In the genomic region with DNA sequence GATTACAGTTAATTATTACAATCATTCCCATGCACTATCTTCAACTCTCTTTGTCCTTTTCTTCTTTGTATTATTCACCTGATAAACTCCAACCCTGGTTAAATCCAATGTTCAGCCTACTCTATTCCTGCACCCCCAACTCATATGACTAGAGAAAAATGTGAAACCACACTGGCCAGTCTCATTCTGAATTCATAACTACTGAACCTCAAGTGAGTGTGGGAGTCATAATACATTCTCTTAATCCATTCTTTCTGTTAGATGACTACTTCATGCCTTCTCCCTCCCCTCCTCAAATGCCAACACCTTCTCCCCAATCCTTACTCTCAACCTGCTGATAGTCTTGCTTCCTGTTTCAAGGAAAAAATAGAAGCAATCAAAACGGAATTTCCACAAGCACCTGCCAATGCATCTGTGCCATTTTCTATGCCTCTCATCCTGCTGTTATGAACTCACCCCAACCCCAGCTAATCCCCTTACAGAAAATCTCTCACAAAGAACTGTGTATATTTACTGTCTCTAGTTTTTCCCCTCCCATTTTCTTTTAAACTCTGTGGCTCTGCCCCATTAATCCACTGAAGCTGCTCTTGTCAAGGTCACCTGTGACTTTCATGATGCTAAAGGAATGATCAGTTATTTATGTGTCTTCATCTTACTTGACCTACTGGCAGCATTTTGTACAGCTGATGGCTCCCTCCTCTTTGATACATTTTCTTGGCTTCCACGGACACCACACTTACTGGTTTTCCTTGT, we compare ENCODE assay signal across 1 cellular context.
TF ChIP-seq lines count a peak whose summit lies in the region.

No MANE protein-coding gene starts in this region.

TF ChIP-seq in HepG2, 621 proteins besides CTCF, POLR2A, EP300 and RAD21 (continued from another document):
- TF ChIP-seq, protein P1, sequence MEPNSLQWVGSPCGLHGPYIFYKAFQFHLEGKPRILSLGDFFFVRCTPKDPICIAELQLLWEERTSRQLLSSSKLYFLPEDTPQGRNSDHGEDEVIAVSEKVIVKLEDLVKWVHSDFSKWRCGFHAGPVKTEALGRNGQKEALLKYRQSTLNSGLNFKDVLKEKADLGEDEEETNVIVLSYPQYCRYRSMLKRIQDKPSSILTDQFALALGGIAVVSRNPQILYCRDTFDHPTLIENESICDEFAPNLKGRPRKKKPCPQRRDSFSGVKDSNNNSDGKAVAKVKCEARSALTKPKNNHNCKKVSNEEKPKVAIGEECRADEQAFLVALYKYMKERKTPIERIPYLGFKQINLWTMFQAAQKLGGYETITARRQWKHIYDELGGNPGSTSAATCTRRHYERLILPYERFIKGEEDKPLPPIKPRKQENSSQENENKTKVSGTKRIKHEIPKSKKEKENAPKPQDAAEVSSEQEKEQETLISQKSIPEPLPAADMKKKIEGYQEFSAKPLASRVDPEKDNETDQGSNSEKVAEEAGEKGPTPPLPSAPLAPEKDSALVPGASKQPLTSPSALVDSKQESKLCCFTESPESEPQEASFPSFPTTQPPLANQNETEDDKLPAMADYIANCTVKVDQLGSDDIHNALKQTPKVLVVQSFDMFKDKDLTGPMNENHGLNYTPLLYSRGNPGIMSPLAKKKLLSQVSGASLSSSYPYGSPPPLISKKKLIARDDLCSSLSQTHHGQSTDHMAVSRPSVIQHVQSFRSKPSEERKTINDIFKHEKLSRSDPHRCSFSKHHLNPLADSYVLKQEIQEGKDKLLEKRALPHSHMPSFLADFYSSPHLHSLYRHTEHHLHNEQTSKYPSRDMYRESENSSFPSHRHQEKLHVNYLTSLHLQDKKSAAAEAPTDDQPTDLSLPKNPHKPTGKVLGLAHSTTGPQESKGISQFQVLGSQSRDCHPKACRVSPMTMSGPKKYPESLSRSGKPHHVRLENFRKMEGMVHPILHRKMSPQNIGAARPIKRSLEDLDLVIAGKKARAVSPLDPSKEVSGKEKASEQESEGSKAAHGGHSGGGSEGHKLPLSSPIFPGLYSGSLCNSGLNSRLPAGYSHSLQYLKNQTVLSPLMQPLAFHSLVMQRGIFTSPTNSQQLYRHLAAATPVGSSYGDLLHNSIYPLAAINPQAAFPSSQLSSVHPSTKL (CRISPR knock-in tag; IDR thresholded peaks at IDR 0.05), result peak; percentile 33; the same call in 1 of the 2 replicates
- TF ChIP-seq TCF7 (IDR thresholded peaks at IDR 0.05; ENCODE audit: low read depth), result peak; percentile 35; the same call in 1 of the 2 replicates
- peak; percentile 32; the same call in 1 of the 2 replicates for TF ChIP-seq BCL6 (CRISPR knock-in tag; IDR thresholded peaks at IDR 0.05)
- no peak for TF ChIP-seq ZNF367 (CRISPR knock-in tag; IDR thresholded peaks at IDR 0.05; ENCODE audit: borderline replicate concordance)
- 0 out of 2 replicates have a peak, but pooled peaks have one; percentile 22 for TF ChIP-seq NCOA2 (CRISPR knock-in tag; IDR thresholded peaks at IDR 0.05)
- TF ChIP-seq SOX13 (IDR thresholded peaks at IDR 0.05), result no peak
- peak in 1 of 2 experiments; percentile 26; a peak in 1 of 4 replicates for TF ChIP-seq SOX13 (CRISPR knock-in tag; conservative IDR thresholded peaks at IDR 0.05 in 1 of 2, IDR thresholded peaks at IDR 0.05 in 1 of 2)
- TF ChIP-seq SOX6 (IDR thresholded peaks at IDR 0.05), result no peak
- 0 out of 2 replicates have a peak, but pooled peaks have one; percentile 26 for TF ChIP-seq SOX6 (CRISPR knock-in tag; IDR thresholded peaks at IDR 0.05)
- no peak for TF ChIP-seq ZNF501 (CRISPR knock-in tag; IDR thresholded peaks at IDR 0.05)
- TF ChIP-seq, protein P2, sequence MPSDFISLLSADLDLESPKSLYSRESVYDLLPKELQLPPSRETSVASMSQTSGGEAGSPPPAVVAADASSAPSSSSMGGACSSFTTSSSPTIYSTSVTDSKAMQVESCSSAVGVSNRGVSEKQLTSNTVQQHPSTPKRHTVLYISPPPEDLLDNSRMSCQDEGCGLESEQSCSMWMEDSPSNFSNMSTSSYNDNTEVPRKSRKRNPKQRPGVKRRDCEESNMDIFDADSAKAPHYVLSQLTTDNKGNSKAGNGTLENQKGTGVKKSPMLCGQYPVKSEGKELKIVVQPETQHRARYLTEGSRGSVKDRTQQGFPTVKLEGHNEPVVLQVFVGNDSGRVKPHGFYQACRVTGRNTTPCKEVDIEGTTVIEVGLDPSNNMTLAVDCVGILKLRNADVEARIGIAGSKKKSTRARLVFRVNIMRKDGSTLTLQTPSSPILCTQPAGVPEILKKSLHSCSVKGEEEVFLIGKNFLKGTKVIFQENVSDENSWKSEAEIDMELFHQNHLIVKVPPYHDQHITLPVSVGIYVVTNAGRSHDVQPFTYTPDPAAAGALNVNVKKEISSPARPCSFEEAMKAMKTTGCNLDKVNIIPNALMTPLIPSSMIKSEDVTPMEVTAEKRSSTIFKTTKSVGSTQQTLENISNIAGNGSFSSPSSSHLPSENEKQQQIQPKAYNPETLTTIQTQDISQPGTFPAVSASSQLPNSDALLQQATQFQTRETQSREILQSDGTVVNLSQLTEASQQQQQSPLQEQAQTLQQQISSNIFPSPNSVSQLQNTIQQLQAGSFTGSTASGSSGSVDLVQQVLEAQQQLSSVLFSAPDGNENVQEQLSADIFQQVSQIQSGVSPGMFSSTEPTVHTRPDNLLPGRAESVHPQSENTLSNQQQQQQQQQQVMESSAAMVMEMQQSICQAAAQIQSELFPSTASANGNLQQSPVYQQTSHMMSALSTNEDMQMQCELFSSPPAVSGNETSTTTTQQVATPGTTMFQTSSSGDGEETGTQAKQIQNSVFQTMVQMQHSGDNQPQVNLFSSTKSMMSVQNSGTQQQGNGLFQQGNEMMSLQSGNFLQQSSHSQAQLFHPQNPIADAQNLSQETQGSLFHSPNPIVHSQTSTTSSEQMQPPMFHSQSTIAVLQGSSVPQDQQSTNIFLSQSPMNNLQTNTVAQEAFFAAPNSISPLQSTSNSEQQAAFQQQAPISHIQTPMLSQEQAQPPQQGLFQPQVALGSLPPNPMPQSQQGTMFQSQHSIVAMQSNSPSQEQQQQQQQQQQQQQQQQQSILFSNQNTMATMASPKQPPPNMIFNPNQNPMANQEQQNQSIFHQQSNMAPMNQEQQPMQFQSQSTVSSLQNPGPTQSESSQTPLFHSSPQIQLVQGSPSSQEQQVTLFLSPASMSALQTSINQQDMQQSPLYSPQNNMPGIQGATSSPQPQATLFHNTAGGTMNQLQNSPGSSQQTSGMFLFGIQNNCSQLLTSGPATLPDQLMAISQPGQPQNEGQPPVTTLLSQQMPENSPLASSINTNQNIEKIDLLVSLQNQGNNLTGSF (CRISPR knock-in tag; IDR thresholded peaks at IDR 0.05), result no peak
- 0 out of 2 replicates have a peak, but pooled peaks have one; percentile 18 for TF ChIP-seq GATAD2A (CRISPR knock-in tag; IDR thresholded peaks at IDR 0.05)
- peak; percentile 29; the same call in 1 of the 2 replicates for TF ChIP-seq ISL2 (CRISPR knock-in tag; IDR thresholded peaks at IDR 0.05)
- peak; percentile 48 for TF ChIP-seq RARA (CRISPR knock-in tag; IDR thresholded peaks at IDR 0.05)
